Comparison of ENCODE assay signal across 8 cellular contexts in genomic region chr1:28518000-28518744, GRCh38. TPM values are rescaled to one million over a fixed set of nuclear protein-coding genes. Genes with fewer than 3 reads are reported as not detected.
A peak's percentile ranks its signal among the peaks of the same experiment; 100 is the strongest.
DNase-seq lines count a peak whose midpoint lies in the region; ATAC-seq and TF ChIP-seq lines count a peak whose summit lies in the region.

No MANE protein-coding gene starts in this region.

- H3K27me3 ChIP-seq in duodenal mucosa (ENCODE audit: control insufficient read depth in 1 of 2, insufficient read depth in 2 of 2, low read length in 2 of 2) = no peaks in the 10 kb centered on the region
- no peaks in the 10 kb centered on the region for H3K27me3 ChIP-seq in lung (ENCODE audit: control insufficient read depth, insufficient read depth)

- ATAC-seq in HG03457 (IDR thresholded peaks at IDR 0.05; ENCODE audit: unreplicated experiment) (peak; percentile 53), lung (ENCODE audit: insufficient read depth, low FRiP score) (peak; percentile 92)

- WGBS in lung, 2 donors = 0 to 1% methylated on average over 82 to 92 of the region's 92 CpGs

- DNase-seq in CD1c-positive myeloid dendritic cell (ENCODE audit: extremely low spot score) (peak; percentile 94), GM19240 (ENCODE audit: insufficient read length, low spot score) (peak; percentile 83), NCI-H526 treated with DMSO at 0.1 percent for 48 hours (lab: John Stamatoyannopoulos, UW) (peak; percentile 83), lung (ENCODE audit: low spot score) (peak; percentile 94)
- DNase-seq in activated CD4-positive, alpha-beta T cell treated with anti-CD3 and anti-CD28 coated beads, Interleukin-2, amount 50 U/mL, for 48 hours = peak; percentile 94 to 95
- DNase-seq in stimulated activated CD4-positive, alpha-beta T cell treated with anti-CD3 and anti-CD28 coated beads, TNF-alpha, amount 100 ng/mL, for 24 hours (ENCODE audit: low read depth in 3 of 3) = peak; percentile 79 to 93 (median 80)

- H3K4me1 ChIP-seq in duodenal mucosa (ENCODE audit: control insufficient read depth in 1 of 2, insufficient read depth in 2 of 2, low read length in 2 of 2) = peaks cover 15% of the 10 kb centered on the region in 2 donors
- peaks cover 0 to 3% of the 10 kb centered on the region in 2 donors for H3K4me1 ChIP-seq in lung (ENCODE audit: control insufficient read depth in 2 of 2, insufficient read depth in 2 of 2, low read length in 2 of 2)

- H3K4me3 ChIP-seq in duodenal mucosa (ENCODE audit: low read depth in 1 of 2, low read length in 2 of 2) (peak overlapping the region; percentile 69 to 80), lung (peak overlapping the region; percentile 76)

- peak; percentile 81 for TF ChIP-seq CTCF in lung (IDR thresholded peaks at IDR 0.05; ENCODE audit: control extremely low read depth, extremely low read depth)

- H3K9me3 ChIP-seq in duodenal mucosa (ENCODE audit: control insufficient read depth in 1 of 2, low read length in 2 of 2) (no peaks in the 10 kb centered on the region), lung (ENCODE audit: control insufficient read depth in 2 of 2, insufficient read depth in 1 of 2, low read length in 1 of 2) (no peaks in the 10 kb centered on the region)

- H3K27ac ChIP-seq in duodenal mucosa (ENCODE audit: low read depth, low read length) (peak overlapping the region; percentile 69), lung (ENCODE audit: low read depth in 1 of 2, low read length in 1 of 2) (peak overlapping the region; percentile 90 to 91)

- H3K9ac ChIP-seq in duodenal mucosa (ENCODE audit: low read depth in 1 of 2, low read length in 2 of 2) = peak overlapping the region; percentile 30 to 80

- H3K36me3 ChIP-seq in duodenal mucosa (ENCODE audit: control insufficient read depth in 1 of 2, insufficient read depth in 2 of 2, low read length in 2 of 2) = peaks cover 0 to 10% of the 10 kb centered on the region in 2 donors
- peaks cover 0 to 3% of the 10 kb centered on the region in 2 donors for H3K36me3 ChIP-seq in lung (ENCODE audit: control insufficient read depth in 2 of 2, insufficient read depth in 2 of 2, low read length in 2 of 2)

RNA-seq across cellular contexts. Expression of gene RCC1, which starts 12.3 kb away (rescaled TPM):
- 10 to 100 TPM; 22.9 to 25.6 TPM for total RNA-seq in lung
- 10 to 100 TPM; 32.0 to 34.3 TPM for polyA plus RNA-seq in lung

RNA-seq across cellular contexts. Expression of gene TRNAU1AP, which starts 34.7 kb away (rescaled TPM):
- total RNA-seq in lung = 10 to 100 TPM; 32.1 to 40.2 TPM
- 10 to 100 TPM; 25.4 to 28.4 TPM for polyA plus RNA-seq in lung

Comparison
In these comparisons a context has a peak if more than half of its experiments do, and no peak if none do; other contexts are left out.
1. Peak in every context shown above with its lines: DNase-seq, ATAC-seq, H3K4me3 ChIP-seq and H3K27ac ChIP-seq.